Comparison of ENCODE assay signal across 24 cellular contexts in genomic region chr3:162897286-162897685, GRCh38.
DNase-seq lines count a peak whose midpoint lies in the region; ATAC-seq, FAIRE-seq and TF ChIP-seq lines count a peak whose summit lies in the region.
"Had no signal": no experiment of that assay in that cellular context is flagged by ENCODE, and none has a peak within 500 bp of the region (broad histone marks: within the 10 kb centered on the region; RNA-seq: fewer than 3 reads in every experiment).

No MANE protein-coding gene starts in this region.

- H3K4me2 ChIP-seq in DND-41 (ENCODE audit: insufficient read depth, low read length) (no peak overlapping the region), SU-DHL-6 (ENCODE audit: low read depth, low read length, poor library complexity, severe bottlenecking) (no peak overlapping the region)
- H3K4me2 ChIP-seq: BLaER1 had no signal

- H3K4me1 ChIP-seq in DND-41 (ENCODE audit: insufficient read depth, low read length) (no peaks in the 10 kb centered on the region), small intestine (ENCODE audit: control insufficient read depth in 2 of 2, insufficient read depth in 1 of 2, low read depth in 1 of 2, low read length in 1 of 2) (no peaks in the 10 kb centered on the region)
- H3K4me1 ChIP-seq: BE2C, BLaER1, Caco-2 had no signal

- peak overlapping the region; percentile 33; the same call in 1 of the 2 replicates for H2AFZ ChIP-seq in DND-41 (ENCODE audit: low read depth, low read length)
- peak overlapping the region; percentile 0 for H2AFZ ChIP-seq in SU-DHL-6 (ENCODE audit: low read depth, low read length, severe bottlenecking)

- H3K27me3 ChIP-seq in DND-41 (ENCODE audit: insufficient read depth, low read length, poor library complexity) (no peaks in the 10 kb centered on the region), SU-DHL-6 (ENCODE audit: low read length) (no peaks in the 10 kb centered on the region), small intestine (ENCODE audit: control insufficient read depth in 2 of 2, insufficient read depth in 2 of 2, low read length in 2 of 2) (no peaks in the 10 kb centered on the region)
- H3K27me3 ChIP-seq: BE2C, BLaER1 had no signal

- no peaks in the 10 kb centered on the region for H3K4me1 Mint-ChIP-seq in nephron
- H3K4me1 Mint-ChIP-seq: CD14-positive monocyte; CD4-positive, alpha-beta memory T cell; CD4-positive, CD25-positive, alpha-beta regulatory T cell; CD8-positive, alpha-beta memory T cell had no signal

- no peak for DNase-seq in DND-41
- DNase-seq in small intestine: no peak
- no peak for DNase-seq in midbrain (lab: John Stamatoyannopoulos, UW)
- no peak for DNase-seq in SW480 (ENCODE audit: low spot score)
- DNase-seq in COR-L47 (lab: John Stamatoyannopoulos, UW): no peak
- DNase-seq: 8988T; ACHN; BE2C; C1 segment of cervical spinal cord; Caco-2; CD4-positive, alpha-beta memory T cell; CD4-positive, CD25-positive, alpha-beta regulatory T cell; CD8-positive, alpha-beta memory T cell; DMS 273 treated with DMSO at 0.1 percent for 48 hours; DMS79 treated with DMSO at 0.1 percent for 48 hours; EL; GDM1 had no signal

- H3K9me3 ChIP-seq in DND-41 (ENCODE audit: insufficient read depth, low read length, severe bottlenecking) (peaks cover 10% of the 10 kb centered on the region), SU-DHL-6 (ENCODE audit: insufficient read depth, low read length) (peaks cover 5% of the 10 kb centered on the region; the same call in 1 of the 2 replicates), small intestine (ENCODE audit: control insufficient read depth, low read depth) (no peaks in the 10 kb centered on the region)
- H3K9me3 ChIP-seq: BE2C, BLaER1, Caco-2 had no signal

- no peaks in the 10 kb centered on the region for H3K36me3 Mint-ChIP-seq in nephron (ENCODE audit: low read depth)
- H3K36me3 Mint-ChIP-seq: CD14-positive monocyte; CD4-positive, alpha-beta memory T cell; CD4-positive, CD25-positive, alpha-beta regulatory T cell; CD8-positive, alpha-beta memory T cell had no signal

- no peak overlapping the region for H3K4me3 Mint-ChIP-seq in nephron
- H3K4me3 Mint-ChIP-seq: CD14-positive monocyte; CD4-positive, alpha-beta memory T cell; CD4-positive, CD25-positive, alpha-beta regulatory T cell; CD8-positive, alpha-beta memory T cell had no signal

- H3F3A ChIP-seq in SU-DHL-6 (ENCODE audit: insufficient read depth): no peaks in the 10 kb centered on the region

- TF ChIP-seq CTCF in DND-41 (IDR thresholded peaks at IDR 0.05; ENCODE audit: borderline replicate concordance, extremely low read depth, low read length, poor library complexity, severe bottlenecking) (no peak), SU-DHL-6 (IDR thresholded peaks at IDR 0.05; ENCODE audit: insufficient read depth, low read length, poor library complexity, severe bottlenecking) (no peak), nephron (IDR thresholded peaks at IDR 0.05; ENCODE audit: unreplicated experiment in 3 of 3) (no peak)

- FAIRE-seq in small intestine (lab: Jason Lieb, UNC): no peak
- FAIRE-seq: GM12878, GM12892, GM18507 had no signal

- no peak for ATAC-seq in DND-41 (ENCODE audit: insufficient read depth, low read depth)
- ATAC-seq: GM12878 had no signal

- no peaks in the 10 kb centered on the region for H3K36me3 ChIP-seq in DND-41 (ENCODE audit: insufficient read depth, low read length)
- 0 out of 2 replicates have a peak, but pooled peaks cover 4% of the 10 kb centered on the region for H3K36me3 ChIP-seq in SU-DHL-6 (ENCODE audit: low read length)
- no peaks in the 10 kb centered on the region for H3K36me3 ChIP-seq in small intestine (ENCODE audit: control insufficient read depth in 2 of 2, insufficient read depth in 2 of 2, low read length in 2 of 2)
- H3K36me3 ChIP-seq: BE2C, BLaER1 had no signal

- H3K27ac ChIP-seq in DND-41 (ENCODE audit: low read length) (no peak overlapping the region), SU-DHL-6 (ENCODE audit: low read depth, low read length) (no peak overlapping the region), small intestine (ENCODE audit: low read depth in 1 of 2, low read length in 1 of 2) (no peak overlapping the region)
- H3K27ac ChIP-seq: BLaER1 had no signal

- H3K79me2 ChIP-seq in DND-41 (ENCODE audit: insufficient read depth, low read length) (no peaks in the 10 kb centered on the region), SU-DHL-6 (ENCODE audit: insufficient read depth, low read length) (no peaks in the 10 kb centered on the region)

- peaks cover 3% of the 10 kb centered on the region for H3K9me3 Mint-ChIP-seq in nephron

- no peaks in the 10 kb centered on the region for H4K20me1 ChIP-seq in DND-41 (ENCODE audit: insufficient read depth, low read length)
- H4K20me1 ChIP-seq in SU-DHL-6 (ENCODE audit: low read depth, low read length): no peaks in the 10 kb centered on the region
- H4K20me1 ChIP-seq: BLaER1 had no signal

- no peaks in the 10 kb centered on the region for H3K27me3 Mint-ChIP-seq in nephron (ENCODE audit: low read depth)
- H3K27me3 Mint-ChIP-seq: CD4-positive, alpha-beta memory T cell; CD4-positive, CD25-positive, alpha-beta regulatory T cell; CD8-positive, alpha-beta memory T cell had no signal

- no peaks in the 10 kb centered on the region for H3K9me2 ChIP-seq in SU-DHL-6 (replicated peaks; ENCODE audit: insufficient read depth, low read length)

- H3K9ac ChIP-seq in DND-41 (ENCODE audit: low read depth, low read length) (no peak overlapping the region), SU-DHL-6 (ENCODE audit: low read length) (no peak overlapping the region)
- H3K9ac ChIP-seq: BLaER1 had no signal

- H3K27ac Mint-ChIP-seq in nephron: peak overlapping the region in 2 of 3 experiments; percentile 51 to 82
- H3K27ac Mint-ChIP-seq: CD14-positive monocyte; CD4-positive, alpha-beta memory T cell; CD4-positive, CD25-positive, alpha-beta regulatory T cell; CD8-positive, alpha-beta memory T cell had no signal

- H3K4me3 ChIP-seq in DND-41 (ENCODE audit: low read depth in 1 of 2, low read length in 2 of 2) (no peak overlapping the region), SU-DHL-6 (ENCODE audit: insufficient read depth, low read length, poor library complexity, severe bottlenecking) (no peak overlapping the region), small intestine (ENCODE audit: low read depth in 1 of 2, low read length in 2 of 2) (no peak overlapping the region)
- H3K4me3 ChIP-seq: BLaER1, GM12878 had no signal
